Comparison of ENCODE assay signal across 10 cellular contexts in genomic region chr19:42634409-42635232, GRCh38. TPM values are rescaled to one million over a fixed set of nuclear protein-coding genes. Genes with fewer than 3 reads are reported as not detected.
DNase-seq lines count a peak whose midpoint lies in the region; FAIRE-seq and TF ChIP-seq lines count a peak whose summit lies in the region.
"Had no signal": no experiment of that assay in that cellular context is flagged by ENCODE, and none has a peak within 500 bp of the region (broad histone marks: within the 10 kb centered on the region; RNA-seq: fewer than 3 reads in every experiment).

No MANE protein-coding gene starts in this region.

- no peak for TF ChIP-seq POLR2A in breast epithelium (IDR thresholded peaks at IDR 0.05)

- no peak overlapping the region for H3K4me3 ChIP-seq in breast epithelium

- no peak overlapping the region for H3K18ac ChIP-seq in H9 (ENCODE audit: insufficient read length, low read depth, low read length)

- CTCF ChIA-PET in Calu3 (lab: Charles Lee): interaction anchor here (0.6 to 1.4 kb wide), 11 partner anchors 18 to 131 kb away, joined by 3 to 8 read pairs (median 4); partner anchors contain the start of gene PSG8

- H3K4me3 Mint-ChIP-seq in Calu3 (ENCODE audit: low read depth, unreplicated experiment) (no peak overlapping the region), H9 (no peak overlapping the region), osteocyte (ENCODE audit: unreplicated experiment) (no peak overlapping the region)
- H3K4me3 Mint-ChIP-seq: natural killer cell treated with Interleukin-12 subunit alpha and Interleukin-12 subunit beta and Interleukin-15 and Interleukin-18, amount 100 ng/mL, for 72 hours; T-helper 1 cell treated with Interleukin-12 subunit alpha and Interleukin-12 subunit beta and Interleukin-4 antibody, amounts not matched to agents 30 μg/mL and 1 μg/mL, for 36 hours had no signal

- H3K27ac Mint-ChIP-seq in Calu3 (ENCODE audit: unreplicated experiment) (no peak overlapping the region), H9 (no peak overlapping the region), osteocyte (ENCODE audit: unreplicated experiment) (no peak overlapping the region)
- H3K27ac Mint-ChIP-seq: natural killer cell treated with Interleukin-12 subunit alpha and Interleukin-12 subunit beta and Interleukin-15 and Interleukin-18, amount 100 ng/mL, for 72 hours; T-helper 1 cell treated with Interleukin-12 subunit alpha and Interleukin-12 subunit beta and Interleukin-4 antibody, amounts not matched to agents 30 μg/mL and 1 μg/mL, for 36 hours had no signal

- H4K91ac ChIP-seq in H9 (ENCODE audit: insufficient read length, low read depth, low read length): no peak overlapping the region

- H3K27me3 Mint-ChIP-seq in Calu3 (ENCODE audit: unreplicated experiment): peaks cover 68% of the 10 kb centered on the region
- H3K27me3 Mint-ChIP-seq in H9 (ENCODE audit: low read depth): peaks cover 5% of the 10 kb centered on the region
- no peaks in the 10 kb centered on the region for H3K27me3 Mint-ChIP-seq in osteocyte (ENCODE audit: unreplicated experiment)

- no peaks in the 10 kb centered on the region for H3K36me3 ChIP-seq in breast epithelium

- no peak overlapping the region for H2BK15ac ChIP-seq in H9 (ENCODE audit: low read depth, low read length)

- no peak overlapping the region for H3K9ac ChIP-seq in H9 (ENCODE audit: extremely low read depth, insufficient read length, low read length)

- H3K23me2 ChIP-seq in H9 (ENCODE audit: insufficient read length, low read depth, low read length, poor library complexity, severe bottlenecking): no peaks in the 10 kb centered on the region

- no peak overlapping the region for H2AFZ ChIP-seq in H9 (ENCODE audit: low read length)

- peaks cover 70% of the 10 kb centered on the region for H3K9me3 ChIP-seq in H9 (ENCODE audit: control insufficient read depth, low read depth, low read length)
- H3K9me3 ChIP-seq in breast epithelium: no peaks in the 10 kb centered on the region

- no peaks in the 10 kb centered on the region for H4K20me1 ChIP-seq in H9 (ENCODE audit: control insufficient read depth, insufficient read depth, insufficient read length)

- H2BK20ac ChIP-seq in H9 (ENCODE audit: low read depth, low read length, poor library complexity, severe bottlenecking): no peak overlapping the region

- H2BK120ac ChIP-seq in H9 (ENCODE audit: low read depth, low read length, poor library complexity, severe bottlenecking): no peak overlapping the region

- no CpG with 5 or more reads among the region's 5 CpGs for WGBS in H9 (ENCODE audit: extremely low coverage, insufficient read length, low lambda C conversion rate)

- FAIRE-seq in RCC 7860 (lab: Jason Lieb, UNC): no peak

- no TSS peak for BruUV-seq in Calu3 (replicated peaks; lab: Mats Ljungman, UMichigan)

- no peaks in the 10 kb centered on the region for H3K9me3 Mint-ChIP-seq in Calu3 (ENCODE audit: low read depth, unreplicated experiment)
- peaks cover 87 to 93% of the 10 kb centered on the region in 2 experiments for H3K9me3 Mint-ChIP-seq in H9
- H3K9me3 Mint-ChIP-seq in osteocyte (ENCODE audit: unreplicated experiment): no peaks in the 10 kb centered on the region
- H3K9me3 Mint-ChIP-seq: natural killer cell treated with Interleukin-12 subunit alpha and Interleukin-12 subunit beta and Interleukin-15 and Interleukin-18, amount 100 ng/mL, for 72 hours; T-helper 1 cell treated with Interleukin-12 subunit alpha and Interleukin-12 subunit beta and Interleukin-4 antibody, amounts not matched to agents 30 μg/mL and 1 μg/mL, for 36 hours had no signal

- no peaks in the 10 kb centered on the region for H3K4me1 Mint-ChIP-seq in Calu3 (ENCODE audit: low read depth, unreplicated experiment)
- no peaks in the 10 kb centered on the region for H3K4me1 Mint-ChIP-seq in H9
- H3K4me1 Mint-ChIP-seq in osteocyte (ENCODE audit: unreplicated experiment): no peaks in the 10 kb centered on the region

- no peak overlapping the region for H3K23ac ChIP-seq in H9 (ENCODE audit: insufficient read length, low read depth, low read length)

- no peak overlapping the region for H2BK12ac ChIP-seq in H9 (ENCODE audit: insufficient read length, low read depth, low read length)

- no peak overlapping the region for H3K4me2 ChIP-seq in H9 (ENCODE audit: insufficient read depth, insufficient read length, low read length)

- no peak overlapping the region for H3K56ac ChIP-seq in H9 (ENCODE audit: insufficient read length, low read depth, low read length)

- H3K4ac ChIP-seq in H9 (ENCODE audit: low read depth, low read length): no peak overlapping the region

- H4K8ac ChIP-seq in H9 (replicated peaks; ENCODE audit: insufficient read length, low read depth, low read length): no peak overlapping the region

- H3K14ac ChIP-seq in H9 (ENCODE audit: insufficient read depth, low read length): no peak overlapping the region

- peak; percentile 81 for DNase-seq in Calu3
- DNase-seq in H9: no peak
- DNase-seq in RPMI7951 (ENCODE audit: low read depth): peak; percentile 41
- DNase-seq in breast epithelium (ENCODE audit: low spot score in 2 of 2): no peak
- DNase-seq in osteocyte (ENCODE audit: extremely low spot score, unreplicated experiment): no peak
- DNase-seq in NCI-H510A (lab: John Stamatoyannopoulos, UW): no peak
- DNase-seq in epidermal melanocyte (ENCODE audit: insufficient read length, low spot score): no peak
- DNase-seq in RCC 7860 (ENCODE audit: low spot score): no peak

- H3K27ac ChIP-seq in H9 (ENCODE audit: insufficient read length, low read depth, low read length) (no peak overlapping the region), breast epithelium (no peak overlapping the region)

- H3K27me3 ChIP-seq in H9 (ENCODE audit: insufficient read depth, low read length) (no peaks in the 10 kb centered on the region), breast epithelium (no peaks in the 10 kb centered on the region)

- intact Hi-C loops in Calu3 (cut with micrococcal nuclease; ENCODE audit: unreplicated experiment): loop anchor here (5.0 kb wide), 1 partner anchor 143 kb away; no protein-coding TSS in a partner anchor
- intact Hi-C loops in breast epithelium (cut with DNase I; ENCODE audit: low total_unique reads): no loop called here

- H3K4me1 ChIP-seq in H9 (ENCODE audit: insufficient read depth, low read length) (no peaks in the 10 kb centered on the region), breast epithelium (no peaks in the 10 kb centered on the region)

- no peaks in the 10 kb centered on the region for H3K79me1 ChIP-seq in H9 (ENCODE audit: insufficient read depth, low read depth, low read length, poor library complexity, severe bottlenecking)

- no peak overlapping the region for H3T11ph ChIP-seq in H9 (ENCODE audit: low read length)

- H2BK5ac ChIP-seq in H9 (ENCODE audit: insufficient read length, low read length): no peak overlapping the region

- H2AK5ac ChIP-seq in H9 (ENCODE audit: insufficient read length, low read length): no peak overlapping the region

- peak; percentile 76 for TF ChIP-seq CTCF in Calu3 (IDR thresholded peaks at IDR 0.05; ENCODE audit: unreplicated experiment)
- peak; percentile 46; the same call in 2 of the 3 replicates for TF ChIP-seq CTCF in H9 (conservative IDR thresholded peaks at IDR 0.05)
- peak in 2 of 3 donors; percentile 49 to 64 for TF ChIP-seq CTCF in breast epithelium (IDR thresholded peaks at IDR 0.05)
- TF ChIP-seq CTCF in osteocyte (IDR thresholded peaks at IDR 0.05): peak; percentile 30

- no peaks in the 10 kb centered on the region for H3K79me2 ChIP-seq in H9 (ENCODE audit: insufficient read depth, low read length)

- H4K5ac ChIP-seq in H9 (ENCODE audit: insufficient read length, low read depth, low read length): no peak overlapping the region

- H3K36me3 Mint-ChIP-seq in Calu3 (ENCODE audit: insufficient read depth, unreplicated experiment): no peaks in the 10 kb centered on the region
- peaks cover 9 to 37% (median 11%) of the 10 kb centered on the region in 3 experiments; a peak in 5 of 7 replicates for H3K36me3 Mint-ChIP-seq in H9 (ENCODE audit: insufficient read depth in 1 of 3, low read depth in 3 of 3)
- no peaks in the 10 kb centered on the region for H3K36me3 Mint-ChIP-seq in osteocyte (ENCODE audit: unreplicated experiment)
- H3K36me3 Mint-ChIP-seq: natural killer cell treated with Interleukin-12 subunit alpha and Interleukin-12 subunit beta and Interleukin-15 and Interleukin-18, amount 100 ng/mL, for 72 hours had no signal

RNA-seq across cellular contexts. Expression of gene CEACAM8, which starts 39.9 kb away (rescaled TPM):
- total RNA-seq in Calu3 (2022) (not detected in 2 replicates), H9 (2021) (not detected in 2 replicates), breast epithelium (not detected), osteocyte (not detected in 2 replicates)
- total RNA-seq in RPMI7951 (2014; rRNA removed; shearing (Covaris generic)): not detected in 2 replicates
- total RNA-seq: natural killer cell treated with Interleukin-12 subunit alpha and Interleukin-12 subunit beta and Interleukin-15 and Interleukin-18, amount 100 ng/mL, for 72 hours had no signal

Comparison
In these comparisons a context has a peak if more than half of its experiments do, and no peak if none do; other contexts are left out.
1. DNase-seq: peak in Calu3 (single experiment) and RPMI7951 (single experiment); none in H9 (single experiment), breast epithelium (0 of 2), osteocyte (single experiment), NCI-H510A (single experiment), epidermal melanocyte (single experiment) and RCC 7860 (single experiment).
2. Peak in every context shown above with its lines, with median percentiles within 50 percentile points of each other: CTCF ChIP-seq.